8 cellular contexts compared by ENCODE assay signal in genomic region chr19:58519355-58520256, GRCh38.
DNase-seq lines count a peak whose midpoint lies in the region; ATAC-seq, FAIRE-seq and TF ChIP-seq lines count a peak whose summit lies in the region.

Gene ZBTB45, minus strand, starts transcription at chr19:58519810. Its CDS starts 2,137 bp downstream, at chr19:58517673.

- peak; percentile 83 for ATAC-seq in RWPE2 (ENCODE audit: low read depth)

- peaks cover 30% of the 10 kb centered on the region for H3K4me1 Mint-ChIP-seq in nephron
- peaks cover 46% of the 10 kb centered on the region for H3K4me1 Mint-ChIP-seq in stimulated activated naive CD8-positive, alpha-beta T cell treated with anti-CD3 and anti-CD28 coated beads, Interleukin-15, Interleukin-2, amounts not matched to agents 100 ng/mL and 50 ng/mL, for 24 hours (ENCODE audit: low read depth)

- H3K4me3 Mint-ChIP-seq in nephron: peak within 1 kb of the TSS; percentile 90 to 95 (median 94)
- H3K4me3 Mint-ChIP-seq in stimulated activated naive CD8-positive, alpha-beta T cell treated with anti-CD3 and anti-CD28 coated beads, Interleukin-15, Interleukin-2, amounts not matched to agents 100 ng/mL and 50 ng/mL, for 24 hours: peak within 1 kb of the TSS; percentile 97

- peak within 1 kb of the TSS; percentile 95 to 100 (median 97) for H3K27ac Mint-ChIP-seq in nephron
- H3K27ac Mint-ChIP-seq in stimulated activated naive CD8-positive, alpha-beta T cell treated with anti-CD3 and anti-CD28 coated beads, Interleukin-15, Interleukin-2, amounts not matched to agents 100 ng/mL and 50 ng/mL, for 24 hours: peak within 1 kb of the TSS; percentile 99

- H3K36me3 Mint-ChIP-seq in nephron (ENCODE audit: low read depth): peaks cover 7% of the 10 kb centered on the region
- H3K36me3 Mint-ChIP-seq in stimulated activated naive CD8-positive, alpha-beta T cell treated with anti-CD3 and anti-CD28 coated beads, Interleukin-15, Interleukin-2, amounts not matched to agents 100 ng/mL and 50 ng/mL, for 24 hours (ENCODE audit: low read depth): peaks cover 26% of the 10 kb centered on the region

- no peaks in the 10 kb centered on the region for H3K9me3 ChIP-seq in ES-I3 (ENCODE audit: control insufficient read depth, insufficient read depth, low read length)
- no peaks in the 10 kb centered on the region for H3K9me3 ChIP-seq in RWPE2 (ENCODE audit: severe bottlenecking)

- H3K36me3 ChIP-seq in ES-I3 (ENCODE audit: insufficient read depth, low read length) (no peaks in the 10 kb centered on the region), RWPE2 (ENCODE audit: low read depth) (peaks cover 6% of the 10 kb centered on the region)

- FAIRE-seq in H54 (lab: Jason Lieb, UNC): no peak

- DNase-seq in H54 (ENCODE audit: insufficient read length, low spot score): peak; percentile 96
- DNase-seq in LoVo (ENCODE audit: low spot score): peak; percentile 95
- DNase-seq in RWPE2 (ENCODE audit: low spot score): peak; percentile 92
- DNase-seq in activated T-helper 9 cell treated with anti-CD3 and anti-CD28 coated beads, Interleukin-2, amount 50 U/mL, for 16 hours (ENCODE audit: low read depth): peak; percentile 80
- DNase-seq in fibroblast of pulmonary artery (ENCODE audit: low read depth): peak; percentile 98

- TF ChIP-seq POLR2A in H54 (IDR thresholded peaks at IDR 0.05; ENCODE audit: low read depth, low read length): peak; percentile 83

- no peaks in the 10 kb centered on the region for H3K27me3 Mint-ChIP-seq in nephron (ENCODE audit: low read depth)
- H3K27me3 Mint-ChIP-seq in stimulated activated naive CD8-positive, alpha-beta T cell treated with anti-CD3 and anti-CD28 coated beads, Interleukin-15, Interleukin-2, amounts not matched to agents 100 ng/mL and 50 ng/mL, for 24 hours: no peaks in the 10 kb centered on the region

- H3K4me3 ChIP-seq in RWPE2 (ENCODE audit: severe bottlenecking): peak within 1 kb of the TSS; percentile 54
- peak within 1 kb of the TSS; percentile 71 for H3K4me3 ChIP-seq in fibroblast of pulmonary artery (replicated peaks; ENCODE audit: low read depth, low read length)

- H3K9ac ChIP-seq in ES-I3 (ENCODE audit: low read depth, low read length): peak within 1 kb of the TSS; percentile 89

- peaks cover 21% of the 10 kb centered on the region for H3K4me1 ChIP-seq in ES-I3 (ENCODE audit: insufficient read depth, low read length)
- peaks cover 3% of the 10 kb centered on the region for H3K4me1 ChIP-seq in RWPE2 (ENCODE audit: insufficient read depth, poor library complexity, severe bottlenecking)

- no peaks in the 10 kb centered on the region for H3K9me3 Mint-ChIP-seq in nephron
- H3K9me3 Mint-ChIP-seq in stimulated activated naive CD8-positive, alpha-beta T cell treated with anti-CD3 and anti-CD28 coated beads, Interleukin-15, Interleukin-2, amounts not matched to agents 100 ng/mL and 50 ng/mL, for 24 hours: no peaks in the 10 kb centered on the region

- no peaks in the 10 kb centered on the region for H3K27me3 ChIP-seq in RWPE2 (ENCODE audit: insufficient read depth, poor library complexity, severe bottlenecking)

- TF ChIP-seq CTCF in RWPE2 (IDR thresholded peaks at IDR 0.05; ENCODE audit: poor library complexity, severe bottlenecking) (peak; percentile 88), fibroblast of pulmonary artery (IDR thresholded peaks at IDR 0.05; ENCODE audit: low read length, missing control alignments) (peak; percentile 57), nephron (IDR thresholded peaks at IDR 0.05; ENCODE audit: unreplicated experiment in 3 of 3) (peak in 2 of 3 experiments; percentile 51)

- H3K27ac ChIP-seq in RWPE2 (ENCODE audit: poor library complexity, severe bottlenecking): peak within 1 kb of the TSS; percentile 92

Comparison
In these comparisons a context has a peak if more than half of its experiments do, and no peak if none do; other contexts are left out.
1. Peak in every context shown above with its lines: DNase-seq, ATAC-seq, H3K4me3 ChIP-seq and H3K27ac ChIP-seq.